Comparison of ENCODE assay signal across 27 cellular contexts in the genomic region with DNA sequence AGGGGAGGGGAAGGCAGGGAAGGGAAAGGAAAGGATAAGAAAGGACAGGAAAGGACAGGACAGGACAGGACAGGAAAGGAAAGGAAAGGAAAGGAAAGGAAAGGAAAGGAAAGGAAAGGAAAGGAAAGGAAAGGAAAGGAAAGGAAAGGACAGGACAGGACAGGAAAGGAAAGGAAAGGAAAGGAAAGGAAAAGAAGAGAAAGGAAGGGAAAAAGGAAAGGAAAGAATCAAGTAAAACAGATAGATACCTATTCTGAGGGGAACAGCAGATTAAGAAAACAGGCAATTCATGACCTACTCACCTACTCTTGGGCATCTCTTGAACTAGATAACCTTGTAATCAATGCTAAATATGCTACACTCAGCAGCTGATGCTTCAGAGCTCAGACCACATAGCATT.
A peak's percentile ranks its signal among the peaks of the same experiment; 100 is the strongest.
DNase-seq lines count a peak whose midpoint lies in the region; ATAC-seq, FAIRE-seq and TF ChIP-seq lines count a peak whose summit lies in the region.
"Had no signal": no experiment of that assay in that cellular context is flagged by ENCODE, and none has a peak within 500 bp of the region (broad histone marks: within the 10 kb centered on the region; RNA-seq: fewer than 3 reads in every experiment).

No MANE protein-coding gene starts in this region.

- no peak for FAIRE-seq in H1 (lab: Jason Lieb, UNC)
- FAIRE-seq: A204.1, GM12878, GM12892, GM18507 had no signal

- H2AK5ac ChIP-seq in H1 (ENCODE audit: low read depth, low read length): no peak overlapping the region

- H3K14ac ChIP-seq in H1 (ENCODE audit: insufficient read length): no peak overlapping the region

- H2AFZ ChIP-seq in H1 (ENCODE audit: low read length) (0 out of 2 replicates have a peak overlapping the region, but pooled peaks have one; percentile 39), hepatocyte (no peak overlapping the region)

- no peaks in the 10 kb centered on the region for H3K9me2 ChIP-seq in hepatocyte (replicated peaks; ENCODE audit: insufficient read depth)

- H3K4me3 Mint-ChIP-seq in natural killer cell: no peak overlapping the region
- no peak overlapping the region for H3K4me3 Mint-ChIP-seq in natural killer cell treated with Interleukin-12 subunit alpha and Interleukin-12 subunit beta and Interleukin-15 and Interleukin-18, amount 100 ng/mL, for 72 hours
- no peak overlapping the region for H3K4me3 Mint-ChIP-seq in WTC11
- H3K4me3 Mint-ChIP-seq: B cell; CD14-positive monocyte; CD4-positive, alpha-beta memory T cell; CD4-positive, CD25-positive, alpha-beta regulatory T cell; CD8-positive, alpha-beta memory T cell had no signal

- H3K9ac ChIP-seq in H1 (replicated peaks in 1 of 4; ENCODE audit: extremely low read depth in 1 of 4, low read depth in 3 of 4, low read length in 3 of 4): no peak overlapping the region
- H3K9ac ChIP-seq: BLaER1 treated with 17β-estradiol and CSF1 and Interleukin-3, amounts not matched to agents 10 nM and 100 nM had no signal

- CTCF ChIA-PET in WTC11 (lab: Charles Lee) (no interaction called here), H1 (lab: Charles Lee; ENCODE audit: partially characterized antibody) (no interaction called here)

- intact Hi-C loops in natural killer cell (cut with micrococcal nuclease): no loop called here

- H3K4me3 ChIP-seq in H1 (ENCODE audit: extremely low read depth in 1 of 4, insufficient read depth in 2 of 4, low read depth in 3 of 4, low read length in 4 of 4): no peak overlapping the region
- H3K4me3 ChIP-seq in hepatocyte: no peak overlapping the region
- H3K4me3 ChIP-seq: BLaER1 treated with 17β-estradiol and CSF1 and Interleukin-3, amounts not matched to agents 10 nM and 100 nM; GM12878 had no signal

- H3K4me1 ChIP-seq in H1 (replicated peaks in 1 of 4; ENCODE audit: control insufficient read depth in 3 of 4, insufficient read depth in 4 of 4, low read length in 3 of 4) (no peaks in the 10 kb centered on the region; a peak in 1 of 7 replicates), hepatocyte (ENCODE audit: insufficient read depth) (no peaks in the 10 kb centered on the region)
- H3K4me1 ChIP-seq: BLaER1 treated with 17β-estradiol and CSF1 and Interleukin-3, amounts not matched to agents 10 nM and 100 nM had no signal

- H3K4me2 ChIP-seq in H1 (ENCODE audit: insufficient read depth in 1 of 2, low read depth in 2 of 2, low read length in 2 of 2) (no peak overlapping the region), hepatocyte (no peak overlapping the region)
- H3K4me2 ChIP-seq: BLaER1 treated with 17β-estradiol and CSF1 and Interleukin-3, amounts not matched to agents 10 nM and 100 nM had no signal

- H3K56ac ChIP-seq in H1 (replicated peaks; ENCODE audit: insufficient read length, low read depth, low read length): no peak overlapping the region

- no peaks in the 10 kb centered on the region for H3K4me1 Mint-ChIP-seq in natural killer cell
- H3K4me1 Mint-ChIP-seq in natural killer cell treated with Interleukin-12 subunit alpha and Interleukin-12 subunit beta and Interleukin-15 and Interleukin-18, amount 100 ng/mL, for 72 hours (ENCODE audit: low read depth in 2 of 2): peaks cover 0 to 4% of the 10 kb centered on the region in 2 donors
- peaks cover 8% of the 10 kb centered on the region; the same call in 1 of the 2 replicates for H3K4me1 Mint-ChIP-seq in WTC11
- H3K4me1 Mint-ChIP-seq: B cell; CD14-positive monocyte; CD4-positive, alpha-beta memory T cell; CD4-positive, CD25-positive, alpha-beta regulatory T cell had no signal

- H3K23me2 ChIP-seq in H1 (ENCODE audit: low read depth, low read length): no peaks in the 10 kb centered on the region

- DNase-seq in natural killer cell (no peak), WTC11 (ENCODE audit: low spot score) (no peak), H1 (ENCODE audit: low read depth in 1 of 2, low spot score in 2 of 2) (no peak), hepatocyte (ENCODE audit: low spot score) (no peak), AG08395 (ENCODE audit: low spot score) (no peak)
- no peak for DNase-seq in natural killer cell treated with Interleukin-12 subunit alpha and Interleukin-12 subunit beta and Interleukin-15 and Interleukin-18, amount 100 ng/mL, for 72 hours (ENCODE audit: low spot score)
- DNase-seq: 8988T; ACHN; AML-193; CD4-positive, alpha-beta memory T cell; CD4-positive, CD25-positive, alpha-beta regulatory T cell; CD8-positive, alpha-beta memory T cell; COR-L47; DMS 273 treated with DMSO at 0.1 percent for 48 hours; DMS153; DMS53; DMS79; DND-41; EL; GDM1 had no signal

- H3K36me3 Mint-ChIP-seq in natural killer cell (peaks cover 10% of the 10 kb centered on the region), WTC11 (no peaks in the 10 kb centered on the region)
- H3K36me3 Mint-ChIP-seq in natural killer cell treated with Interleukin-12 subunit alpha and Interleukin-12 subunit beta and Interleukin-15 and Interleukin-18, amount 100 ng/mL, for 72 hours: peaks cover 5% of the 10 kb centered on the region
- H3K36me3 Mint-ChIP-seq: CD4-positive, CD25-positive, alpha-beta regulatory T cell had no signal

- H3K36me3 ChIP-seq in H1 (ENCODE audit: control insufficient read depth in 2 of 4, insufficient read depth in 4 of 4, low read length in 3 of 4): no peaks in the 10 kb centered on the region
- H3K36me3 ChIP-seq in hepatocyte (replicated peaks; ENCODE audit: insufficient read depth, low read depth): no peaks in the 10 kb centered on the region
- H3K36me3 ChIP-seq: BLaER1 treated with 17β-estradiol and CSF1 and Interleukin-3, amounts not matched to agents 10 nM and 100 nM had no signal

- H4K8ac ChIP-seq in H1 (ENCODE audit: extremely low read depth, insufficient read depth, low read length): no peak overlapping the region

- H2BK12ac ChIP-seq in H1 (ENCODE audit: low read depth, low read length): no peak overlapping the region

- H3K79me2 ChIP-seq in H1 (ENCODE audit: control insufficient read depth in 1 of 2, insufficient read depth in 2 of 2, low read length in 2 of 2) (no peaks in the 10 kb centered on the region), hepatocyte (peaks cover 7% of the 10 kb centered on the region)

- no peak overlapping the region for H3K27ac ChIP-seq in H1 (ENCODE audit: low read depth, low read length)
- H3K27ac ChIP-seq in hepatocyte: no peak overlapping the region
- H3K27ac ChIP-seq: BLaER1 treated with 17β-estradiol and CSF1 and Interleukin-3, amounts not matched to agents 10 nM and 100 nM had no signal

- H3K27me3 Mint-ChIP-seq in natural killer cell (ENCODE audit: low read depth in 2 of 2) (no peaks in the 10 kb centered on the region), WTC11 (ENCODE audit: low read depth) (no peaks in the 10 kb centered on the region)
- no peaks in the 10 kb centered on the region for H3K27me3 Mint-ChIP-seq in natural killer cell treated with Interleukin-12 subunit alpha and Interleukin-12 subunit beta and Interleukin-15 and Interleukin-18, amount 100 ng/mL, for 72 hours

- H2BK20ac ChIP-seq in H1 (ENCODE audit: low read length): no peak overlapping the region

- POLR2A ChIA-PET in WTC11 (lab: Charles Lee): no interaction called here
- POLR2A ChIA-PET in H1 (lab: Charles Lee; ENCODE audit: partially characterized antibody): no interaction called here

- TF ChIP-seq EP300 in H1 (IDR thresholded peaks at IDR 0.05; ENCODE audit: borderline replicate concordance in 1 of 2, low read depth in 2 of 2, low read length in 2 of 2): no peak

- H3K9me3 ChIP-seq in H1 (ENCODE audit: insufficient read depth in 2 of 2, low read depth in 1 of 2, low read length in 1 of 2): no peaks in the 10 kb centered on the region
- H3K9me3 ChIP-seq in hepatocyte (ENCODE audit: low read depth): no peaks in the 10 kb centered on the region

- H3K27me3 ChIP-seq in H1 (replicated peaks in 1 of 4; ENCODE audit: control insufficient read depth in 3 of 4, extremely low read depth in 1 of 4, insufficient read depth in 3 of 4, low read length in 3 of 4) (no peaks in the 10 kb centered on the region), hepatocyte (no peaks in the 10 kb centered on the region)
- H3K27me3 ChIP-seq: BLaER1 treated with 17β-estradiol and CSF1 and Interleukin-3, amounts not matched to agents 10 nM and 100 nM had no signal

- no peaks in the 10 kb centered on the region for H3K79me1 ChIP-seq in H1 (ENCODE audit: low read depth, low read length)

- no peak overlapping the region for H2BK15ac ChIP-seq in H1 (ENCODE audit: low read length)

- no peak for ATAC-seq in natural killer cell
- no peak for ATAC-seq in natural killer cell treated with Interleukin-12 subunit alpha and Interleukin-12 subunit beta and Interleukin-15 and Interleukin-18, amount 100 ng/mL, for 72 hours
- no peak for ATAC-seq in WTC11
- ATAC-seq: GM12878 had no signal

- TF ChIP-seq RAD21 in H1 (IDR thresholded peaks at IDR 0.05 in 1 of 2, conservative IDR thresholded peaks at IDR 0.05 in 1 of 2; ENCODE audit: low read depth in 2 of 2, low read length in 2 of 2): no peak

- TF ChIP-seq CTCF in natural killer cell (IDR thresholded peaks at IDR 0.05) (no peak), WTC11 (IDR thresholded peaks at IDR 0.05) (no peak), H1 (IDR thresholded peaks at IDR 0.05; ENCODE audit: control extremely low read depth in 1 of 3, insufficient read depth in 1 of 3, low read depth in 1 of 3, low read length in 3 of 3) (no peak), hepatocyte (IDR thresholded peaks at IDR 0.05; ENCODE audit: poor library complexity) (no peak)

- H3K27ac Mint-ChIP-seq in natural killer cell (peak overlapping the region; percentile 7 to 33), WTC11 (no peak overlapping the region)
- H3K27ac Mint-ChIP-seq in natural killer cell treated with Interleukin-12 subunit alpha and Interleukin-12 subunit beta and Interleukin-15 and Interleukin-18, amount 100 ng/mL, for 72 hours: no peak overlapping the region
- H3K27ac Mint-ChIP-seq: B cell; CD4-positive, CD25-positive, alpha-beta regulatory T cell; CD8-positive, alpha-beta memory T cell had no signal

- H3K18ac ChIP-seq in H1 (ENCODE audit: extremely low read depth, low read length): no peak overlapping the region

- H2BK5ac ChIP-seq in H1 (ENCODE audit: low read depth, low read length): no peak overlapping the region

- H4K5ac ChIP-seq in H1 (ENCODE audit: insufficient read length, low read depth, low read length): no peak overlapping the region

- TF ChIP-seq POLR2A in H1 (IDR thresholded peaks at IDR 0.05; ENCODE audit: control extremely low read depth in 1 of 2, low read depth in 2 of 2, low read length in 2 of 2): no peak

- no peak overlapping the region for H4K91ac ChIP-seq in H1 (replicated peaks; ENCODE audit: insufficient read length, low read length)

- H3K4ac ChIP-seq in H1 (replicated peaks; ENCODE audit: insufficient read length, low read depth, low read length): no peak overlapping the region

- H3K9me3 Mint-ChIP-seq in natural killer cell (no peaks in the 10 kb centered on the region), WTC11 (peaks cover 3% of the 10 kb centered on the region; the same call in 1 of the 2 replicates)
- no peaks in the 10 kb centered on the region for H3K9me3 Mint-ChIP-seq in natural killer cell treated with Interleukin-12 subunit alpha and Interleukin-12 subunit beta and Interleukin-15 and Interleukin-18, amount 100 ng/mL, for 72 hours
- H3K9me3 Mint-ChIP-seq: CD4-positive, CD25-positive, alpha-beta regulatory T cell; CD8-positive, alpha-beta memory T cell had no signal

- no peaks in the 10 kb centered on the region for H4K20me1 ChIP-seq in H1 (replicated peaks in 1 of 2; ENCODE audit: control insufficient read depth in 1 of 2, insufficient read depth in 2 of 2, low read length in 2 of 2)
- no peaks in the 10 kb centered on the region for H4K20me1 ChIP-seq in hepatocyte (ENCODE audit: insufficient read depth, poor library complexity, severe bottlenecking)
- H4K20me1 ChIP-seq: BLaER1 treated with 17β-estradiol and CSF1 and Interleukin-3, amounts not matched to agents 10 nM and 100 nM had no signal

- no peak overlapping the region for H3K23ac ChIP-seq in H1 (ENCODE audit: insufficient read length)

- no peak overlapping the region for H2BK120ac ChIP-seq in H1 (replicated peaks; ENCODE audit: low read depth, low read length)

Comparison
In these comparisons a context has a peak if more than half of its experiments do, and no peak if none do; other contexts are left out.
1. H3K27ac Mint-ChIP-seq: peak in natural killer cell (2 of 2); none in natural killer cell treated with Interleukin-12 subunit alpha and Interleukin-12 subunit beta and Interleukin-15 and Interleukin-18, amount 100 ng/mL, for 72 hours (0 of 2) and WTC11 (single experiment).